In genomic region chr4:101065346-101065745, GRCh38 we compare ENCODE assay signal across 19 cellular contexts.
DNase-seq lines count a peak whose midpoint lies in the region; ATAC-seq and TF ChIP-seq lines count a peak whose summit lies in the region.
"Had no signal": no experiment of that assay in that cellular context is flagged by ENCODE, and none has a peak within 500 bp of the region (broad histone marks: within the 10 kb centered on the region; RNA-seq: fewer than 3 reads in every experiment).

No MANE protein-coding gene starts in this region.

- H3K4me3 ChIP-seq in dorsolateral prefrontal cortex = no peak overlapping the region
- H3K4me3 ChIP-seq: BLaER1, K562, SK-N-MC had no signal

- no peak for TF ChIP-seq CTCF in dorsolateral prefrontal cortex (IDR thresholded peaks at IDR 0.05 in 54 of 56, conservative IDR thresholded peaks at IDR 0.05 in 2 of 56; ENCODE audit: low read depth in 1 of 56, partially characterized antibody in 56 of 56)

- DNase-seq in SIG-M5 treated with dmso at 0.1 percent for 504 hours (lab: John Stamatoyannopoulos, UW; ENCODE audit: unreplicated experiment) (peak; percentile 5), SIG-M5 (lab: John Stamatoyannopoulos, UW) (no peak), NCI-H69 (lab: John Stamatoyannopoulos, UW) (peak; percentile 16), dorsolateral prefrontal cortex (no peak), NCI-H1105 treated with DMSO at 0.1 percent for 48 hours (lab: John Stamatoyannopoulos, UW) (no peak)
- DNase-seq: CD4-positive, CD25-positive, alpha-beta regulatory T cell; DMS153; Kasumi-1; NCI-H1694 treated with DMSO at 0.1 percent for 48 hours; NCI-H2081 treated with DMSO at 0.1 percent for 48 hours; Right ventricle myocardium superior; RPMI8226 had no signal

- intact Hi-C loops in dorsolateral prefrontal cortex (cut with DNase I) = no loop called here

- H3K27ac ChIP-seq in dorsolateral prefrontal cortex = peak overlapping the region in 43 of 59 donors; percentile 0 to 80 (median 54)
- H3K27ac ChIP-seq: BLaER1, SK-N-MC had no signal

- H3K27me3 ChIP-seq in dorsolateral prefrontal cortex = no peaks in the 10 kb centered on the region
- H3K27me3 ChIP-seq: BLaER1 had no signal

- ATAC-seq in GM18502 (IDR thresholded peaks at IDR 0.05; ENCODE audit: poor library complexity, unreplicated experiment) = no peak
- no peak for ATAC-seq in GM18867 (IDR thresholded peaks at IDR 0.05; ENCODE audit: unreplicated experiment)
- ATAC-seq: HCT116, HepG2, K562 had no signal

Comparison
In these comparisons a context has a peak if more than half of its experiments do, and no peak if none do; other contexts are left out.
1. DNase-seq: peak in SIG-M5 treated with dmso at 0.1 percent for 504 hours (single experiment) and NCI-H69 (single experiment); none in SIG-M5 (single experiment), dorsolateral prefrontal cortex (0 of 10) and NCI-H1105 treated with DMSO at 0.1 percent for 48 hours (single experiment).